ENCODE assay signal across 8 cellular contexts in the genomic region with DNA sequence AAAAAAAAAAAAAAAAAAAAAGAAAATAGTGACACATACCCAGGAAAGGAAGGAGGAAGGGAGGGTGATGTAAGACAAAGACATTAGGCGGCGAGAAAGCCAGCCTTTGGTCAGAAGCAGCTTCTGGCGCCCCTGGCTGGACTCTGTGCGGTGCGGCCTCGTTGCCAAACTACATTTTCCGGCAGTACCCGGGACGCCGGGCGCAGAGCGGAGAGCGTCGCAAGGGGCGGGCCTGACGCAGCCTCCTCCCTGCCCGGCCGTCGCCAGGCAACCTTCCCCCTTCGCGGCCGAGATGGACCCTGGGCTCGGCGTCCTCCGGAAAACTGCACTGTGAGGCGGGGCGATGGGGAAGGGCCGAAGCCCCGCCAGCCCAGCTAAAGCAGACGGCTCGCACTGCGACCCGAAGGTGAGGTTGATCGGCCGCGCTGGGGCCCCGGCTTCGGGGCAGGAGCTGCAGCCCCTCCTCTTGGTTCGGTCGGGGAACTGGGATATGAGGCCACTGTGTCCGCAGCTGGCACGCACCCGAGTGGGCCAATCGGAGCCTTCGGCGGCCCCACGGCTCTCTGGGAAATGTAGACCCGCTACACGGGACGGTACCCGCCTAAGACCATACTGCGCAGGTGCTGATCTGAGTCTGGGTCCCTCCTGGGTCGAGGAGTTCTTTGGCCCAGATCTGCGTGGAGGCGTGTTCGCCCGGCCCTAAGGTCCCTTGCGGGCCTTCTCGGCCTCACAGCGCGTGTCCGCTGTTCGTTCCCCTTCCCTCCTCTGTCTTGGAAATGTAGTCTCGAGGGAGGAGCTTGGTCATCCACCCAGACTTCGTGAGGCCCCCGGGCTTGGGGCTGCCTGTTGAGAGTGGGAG. TPM values are rescaled to one million over a fixed set of nuclear protein-coding genes. Genes with fewer than 3 reads are reported as not detected.
DNase-seq lines count a peak whose midpoint lies in the region; ATAC-seq lines count a peak whose summit lies in the region.

No MANE protein-coding gene starts in this region.

- H3K4ac ChIP-seq in mesenchymal stem cell (ENCODE audit: low read depth in 1 of 2, low read length in 2 of 2) = peak overlapping the region in 1 of 2 experiments; percentile 90

- H3K36me3 Mint-ChIP-seq in activated CD4-positive, alpha-beta T cell treated with anti-CD3 and anti-CD28 coated beads, Interleukin-2, amount 10 ng/mL, durations not matched to agents 24 days and 14 days (ENCODE audit: low read depth) = peaks cover 12% of the 10 kb centered on the region

- peak overlapping the region; percentile 99 for H3K9ac ChIP-seq in mesenchymal stem cell (ENCODE audit: low read length)

- DNase-seq in AG08396 (ENCODE audit: low spot score) (peak; percentile 88), ecto neural progenitor cell (ENCODE audit: low spot score) (peak; percentile 94), mesenchymal stem cell (peak; percentile 97), hypothalamus (lab: John Stamatoyannopoulos, UW) (no peak)
- DNase-seq in activated CD4-positive, alpha-beta T cell treated with anti-CD3 and anti-CD28 coated beads, Interleukin-2, amount 10 ng/mL, durations not matched to agents 24 days and 14 days = peak; percentile 95
- peak; percentile 76 for DNase-seq in stimulated activated CD8-positive, alpha-beta memory T cell treated with anti-CD3 and anti-CD28 coated beads, Interleukin-4, amount 100 ng/mL, for 24 hours (ENCODE audit: low read depth)

- H2BK120ac ChIP-seq in mesenchymal stem cell (ENCODE audit: low read depth, low read length) = peak overlapping the region; percentile 83

- H3K4me2 ChIP-seq in mesenchymal stem cell (ENCODE audit: low read length, poor library complexity, severe bottlenecking) = peak overlapping the region; percentile 84

- intact Hi-C loops in activated CD4-positive, alpha-beta T cell treated with anti-CD3 and anti-CD28 coated beads, Interleukin-2, amount 10 ng/mL, durations not matched to agents 24 days and 14 days (cut with micrococcal nuclease) = no loop called here

- H2AFZ ChIP-seq in mesenchymal stem cell (ENCODE audit: low read depth, low read length) = peak overlapping the region; percentile 74

- ATAC-seq in GM19324 (IDR thresholded peaks at IDR 0.05; ENCODE audit: low FRiP score, unreplicated experiment) (peak; percentile 39), HG03460 (IDR thresholded peaks at IDR 0.05; ENCODE audit: unreplicated experiment) (peak; percentile 36)

- peak overlapping the region; percentile 95 for H3K4me3 Mint-ChIP-seq in activated CD4-positive, alpha-beta T cell treated with anti-CD3 and anti-CD28 coated beads, Interleukin-2, amount 10 ng/mL, durations not matched to agents 24 days and 14 days

- H3K23ac ChIP-seq in mesenchymal stem cell (ENCODE audit: low read length in 2 of 2) = peak overlapping the region in 1 of 2 experiments; percentile 34

- H3K79me1 ChIP-seq in mesenchymal stem cell (replicated peaks; ENCODE audit: low read length, poor library complexity, severe bottlenecking) = peaks cover 22% of the 10 kb centered on the region

- peak overlapping the region in 1 of 2 experiments; percentile 94 for H3K14ac ChIP-seq in mesenchymal stem cell (ENCODE audit: low read length in 2 of 2)

- peak overlapping the region; percentile 92 for H3K27ac ChIP-seq in mesenchymal stem cell (ENCODE audit: low read length, poor library complexity, severe bottlenecking)

- peak overlapping the region; percentile 75 for H2BK15ac ChIP-seq in mesenchymal stem cell (ENCODE audit: low read depth, poor library complexity, severe bottlenecking)

- H3K4me1 ChIP-seq in mesenchymal stem cell (ENCODE audit: control insufficient read depth, insufficient read depth, low read depth, low read length) = peaks cover 12% of the 10 kb centered on the region

- peak overlapping the region; percentile 75 to 86 for H3K4me3 ChIP-seq in mesenchymal stem cell (ENCODE audit: insufficient read depth in 1 of 2, low read depth in 1 of 2, low read length in 2 of 2)

- H3K27me3 ChIP-seq in mesenchymal stem cell (ENCODE audit: control insufficient read depth in 1 of 2, insufficient read depth in 1 of 2, low read length in 2 of 2) = no peaks in the 10 kb centered on the region

- H2AK5ac ChIP-seq in mesenchymal stem cell (ENCODE audit: low read length, severe bottlenecking) = no peak overlapping the region

- peak overlapping the region; percentile 55 for H4K91ac ChIP-seq in mesenchymal stem cell (ENCODE audit: low read length)

- H3K9me3 Mint-ChIP-seq in activated CD4-positive, alpha-beta T cell treated with anti-CD3 and anti-CD28 coated beads, Interleukin-2, amount 10 ng/mL, durations not matched to agents 24 days and 14 days = peaks cover 4% of the 10 kb centered on the region

- peak overlapping the region; percentile 99 for H3K27ac Mint-ChIP-seq in activated CD4-positive, alpha-beta T cell treated with anti-CD3 and anti-CD28 coated beads, Interleukin-2, amount 10 ng/mL, durations not matched to agents 24 days and 14 days

- peak overlapping the region; percentile 58 for H2BK5ac ChIP-seq in mesenchymal stem cell (ENCODE audit: low read depth, low read length, poor library complexity, severe bottlenecking)

- peak overlapping the region in 1 of 2 experiments; percentile 43 for H2BK12ac ChIP-seq in mesenchymal stem cell (ENCODE audit: low read length in 2 of 2)

- WGBS in mesenchymal stem cell = 1% methylated on average over 66 of the region's 66 CpGs

- H3K18ac ChIP-seq in mesenchymal stem cell (ENCODE audit: low read depth in 1 of 2, low read length in 2 of 2) = peak overlapping the region; percentile 94 to 97

- peaks cover 16 to 26% of the 10 kb centered on the region in 2 experiments for H3K36me3 ChIP-seq in mesenchymal stem cell (ENCODE audit: control insufficient read depth in 1 of 2, insufficient read depth in 2 of 2, low read depth in 1 of 2, low read length in 2 of 2)

- H3K4me1 Mint-ChIP-seq in activated CD4-positive, alpha-beta T cell treated with anti-CD3 and anti-CD28 coated beads, Interleukin-2, amount 10 ng/mL, durations not matched to agents 24 days and 14 days = peaks cover 47% of the 10 kb centered on the region

- H4K8ac ChIP-seq in mesenchymal stem cell (ENCODE audit: low read length) = peak overlapping the region; percentile 97

- H3K27me3 Mint-ChIP-seq in activated CD4-positive, alpha-beta T cell treated with anti-CD3 and anti-CD28 coated beads, Interleukin-2, amount 10 ng/mL, durations not matched to agents 24 days and 14 days = peaks cover 3% of the 10 kb centered on the region

- H3K9me3 ChIP-seq in mesenchymal stem cell (ENCODE audit: control insufficient read depth, low read length) = no peaks in the 10 kb centered on the region

RNA-seq across cellular contexts. Expression of a gene that starts 2.3 kb away (rescaled TPM):
- total RNA-seq in activated CD4-positive, alpha-beta T cell treated with anti-CD3 and anti-CD28 coated beads, Interleukin-2, amount 10 ng/mL, durations not matched to agents 24 days and 14 days = 21.6 and 23.7 TPM in 2 replicates
- 9.8 TPM for polyA plus RNA-seq in mesenchymal stem cell (2013, experiment 1 of 2)
- polyA plus RNA-seq in mesenchymal stem cell (2013, experiment 2 of 2) = 8.9 TPM

RNA-seq across cellular contexts. Expression of a gene that starts 17.0 kb away (rescaled TPM):
- total RNA-seq in activated CD4-positive, alpha-beta T cell treated with anti-CD3 and anti-CD28 coated beads, Interleukin-2, amount 10 ng/mL, durations not matched to agents 24 days and 14 days = 161 and 175 TPM in 2 replicates
- polyA plus RNA-seq in mesenchymal stem cell (2013, experiment 1 of 2) = 81.0 TPM
- polyA plus RNA-seq in mesenchymal stem cell (2013, experiment 2 of 2) = 78.3 TPM

RNA-seq across cellular contexts. Expression of a gene that starts 20.5 kb away (rescaled TPM):
- total RNA-seq in activated CD4-positive, alpha-beta T cell treated with anti-CD3 and anti-CD28 coated beads, Interleukin-2, amount 10 ng/mL, durations not matched to agents 24 days and 14 days = 108 and 114 TPM in 2 replicates
- 148 TPM for polyA plus RNA-seq in mesenchymal stem cell (2013, experiment 1 of 2)
- 144 TPM for polyA plus RNA-seq in mesenchymal stem cell (2013, experiment 2 of 2)

RNA-seq across cellular contexts. Expression of a gene that starts 31.5 kb away (rescaled TPM):
- total RNA-seq in activated CD4-positive, alpha-beta T cell treated with anti-CD3 and anti-CD28 coated beads, Interleukin-2, amount 10 ng/mL, durations not matched to agents 24 days and 14 days = 689 and 698 TPM in 2 replicates
- 229 TPM for polyA plus RNA-seq in mesenchymal stem cell (2013, experiment 1 of 2)
- polyA plus RNA-seq in mesenchymal stem cell (2013, experiment 2 of 2) = 226 TPM

RNA-seq across cellular contexts. Expression of a gene that starts 55.8 kb away (rescaled TPM):
- 16.8 and 17.5 TPM in 2 replicates for total RNA-seq in activated CD4-positive, alpha-beta T cell treated with anti-CD3 and anti-CD28 coated beads, Interleukin-2, amount 10 ng/mL, durations not matched to agents 24 days and 14 days
- 12.3 TPM for polyA plus RNA-seq in mesenchymal stem cell (2013, experiment 1 of 2)
- polyA plus RNA-seq in mesenchymal stem cell (2013, experiment 2 of 2) = 12.7 TPM

Comparison
In these comparisons a context has a peak if more than half of its experiments do, and no peak if none do; other contexts are left out.
1. DNase-seq: peak in AG08396 (single experiment), activated CD4-positive, alpha-beta T cell treated with anti-CD3 and anti-CD28 coated beads, Interleukin-2, amount 10 ng/mL, durations not matched to agents 24 days and 14 days (single experiment), ecto neural progenitor cell (single experiment), mesenchymal stem cell (single experiment) and stimulated activated CD8-positive, alpha-beta memory T cell treated with anti-CD3 and anti-CD28 coated beads, Interleukin-4, amount 100 ng/mL, for 24 hours (single experiment); none in hypothalamus (0 of 51).